In the genomic region with DNA sequence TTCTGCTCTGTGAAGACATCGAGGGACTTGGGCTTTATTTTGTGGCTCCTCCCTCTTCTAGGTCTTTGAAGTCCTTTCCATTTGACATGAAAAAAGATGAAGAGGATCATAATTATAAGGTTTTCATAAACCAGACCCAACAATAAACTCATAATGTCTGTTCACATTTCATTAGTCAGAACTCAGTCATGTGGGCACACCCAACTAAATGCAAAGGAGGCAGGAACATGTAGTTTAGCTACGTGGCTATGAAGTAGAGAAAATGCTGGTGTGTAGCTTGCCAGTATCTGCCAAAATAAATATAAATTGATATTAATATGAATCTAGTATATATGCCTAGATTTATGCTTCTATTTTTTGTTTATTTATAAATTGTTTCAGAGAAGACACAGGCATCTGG, we compare ENCODE assay signal across 25 cellular contexts.
DNase-seq lines count a peak whose midpoint lies in the region; ATAC-seq, FAIRE-seq and TF ChIP-seq lines count a peak whose summit lies in the region.
"Had no signal": no experiment of that assay in that cellular context is flagged by ENCODE, and none has a peak within 500 bp of the region (broad histone marks: within the 10 kb centered on the region; RNA-seq: fewer than 3 reads in every experiment).

No MANE protein-coding gene starts in this region.

- H3K36me3 Mint-ChIP-seq in nephron progenitor cell (ENCODE audit: low read depth), result no peaks in the 10 kb centered on the region
- H3K36me3 Mint-ChIP-seq: CD14-positive monocyte; CD8-positive, alpha-beta memory T cell had no signal

- H3K9ac ChIP-seq in PC-3 (ENCODE audit: low read length), result no peak overlapping the region
- no peak overlapping the region for H3K9ac ChIP-seq in smooth muscle cell (ENCODE audit: low read depth)
- H3K9ac ChIP-seq: BLaER1 treated with 17β-estradiol and CSF1 and Interleukin-3, amounts not matched to agents 10 nM and 100 nM; GM23248 had no signal

- H2AFZ ChIP-seq in PC-3 (ENCODE audit: low read length) (no peak overlapping the region), smooth muscle cell (ENCODE audit: low read depth) (no peak overlapping the region)
- H2AFZ ChIP-seq: GM23248 had no signal

- no peaks in the 10 kb centered on the region for H3K9me2 ChIP-seq in PC-3 (replicated peaks; ENCODE audit: low read length)

- H3K27me3 ChIP-seq in PC-3 (ENCODE audit: low read length) (peaks cover 3% of the 10 kb centered on the region; the same call in 1 of the 2 replicates), bronchial epithelial cell (ENCODE audit: control insufficient read depth, insufficient read depth, low read length) (no peaks in the 10 kb centered on the region), smooth muscle cell (ENCODE audit: low read depth) (no peaks in the 10 kb centered on the region)
- H3K27me3 ChIP-seq: BE2C; BLaER1 treated with 17β-estradiol and CSF1 and Interleukin-3, amounts not matched to agents 10 nM and 100 nM had no signal

- 39% methylated on average over 2 of the region's 2 CpGs for WGBS in smooth muscle cell (ENCODE audit: low lambda C conversion rate)

- no peaks in the 10 kb centered on the region for H3K79me2 ChIP-seq in PC-3 (ENCODE audit: low read length)
- H3K79me2 ChIP-seq in smooth muscle cell (ENCODE audit: low read depth), result no peaks in the 10 kb centered on the region

- BruUV-seq in PC-3 (replicated peaks; lab: Mats Ljungman, UMichigan), result no TSS peak

- H3K27ac ChIP-seq in PC-3 (ENCODE audit: low read length) (no peak overlapping the region), smooth muscle cell (ENCODE audit: low read depth) (peak overlapping the region; percentile 57)
- H3K27ac ChIP-seq: A549; BLaER1 treated with 17β-estradiol and CSF1 and Interleukin-3, amounts not matched to agents 10 nM and 100 nM; GM23248 had no signal

- no peaks in the 10 kb centered on the region for H3K27me3 Mint-ChIP-seq in nephron progenitor cell (ENCODE audit: low read depth, poor library complexity)
- H3K27me3 Mint-ChIP-seq: CD4-positive, alpha-beta T cell; CD8-positive, alpha-beta memory T cell had no signal

- H4K20me1 ChIP-seq in PC-3 (ENCODE audit: low read length) (no peaks in the 10 kb centered on the region), smooth muscle cell (ENCODE audit: low read depth) (no peaks in the 10 kb centered on the region)
- H4K20me1 ChIP-seq: BLaER1 treated with 17β-estradiol and CSF1 and Interleukin-3, amounts not matched to agents 10 nM and 100 nM had no signal

- DNase-seq in LHCN-M2 (ENCODE audit: low read depth), result peak; percentile 11
- DNase-seq in PC-3, result peak; percentile 2
- DNase-seq in bronchial epithelial cell (ENCODE audit: low read depth), result peak; percentile 26
- DNase-seq in smooth muscle cell (lab: John Stamatoyannopoulos, UW; ENCODE audit: unreplicated experiment), result no peak
- no peak for DNase-seq in nephron progenitor cell
- no peak for DNase-seq in DMS79 (lab: John Stamatoyannopoulos, UW)
- no peak for DNase-seq in amniotic stem cell (lab: John Stamatoyannopoulos, UW)
- DNase-seq: 8988T; ACHN; AML-193; BE2C; CD4-positive, alpha-beta T cell; CD8-positive, alpha-beta memory T cell; DMS 273 treated with DMSO at 0.1 percent for 48 hours; DMS79 treated with DMSO at 0.1 percent for 48 hours; GM23248; H7; HCEC 1CT had no signal

- ATAC-seq in PC-3, result peak; percentile 55
- ATAC-seq: A549 had no signal

- CTCF ChIA-PET in PC-3 (lab: Charles Lee), result no interaction called here

- H3K4me3 Mint-ChIP-seq in nephron progenitor cell, result no peak overlapping the region
- H3K4me3 Mint-ChIP-seq: CD14-positive monocyte; CD4-positive, alpha-beta T cell; CD8-positive, alpha-beta memory T cell had no signal

- H3K4me3 ChIP-seq in PC-3 (ENCODE audit: low read length) (no peak overlapping the region), bronchial epithelial cell (ENCODE audit: low read depth, low read length) (no peak overlapping the region), smooth muscle cell (no peak overlapping the region)
- H3K4me3 ChIP-seq: A549; BLaER1 treated with 17β-estradiol and CSF1 and Interleukin-3, amounts not matched to agents 10 nM and 100 nM; GM23248 had no signal

- intact Hi-C loops in PC-3 (cut with micrococcal nuclease), result no loop called here

- H3K9me3 ChIP-seq in PC-3 (ENCODE audit: low read length) (no peaks in the 10 kb centered on the region), smooth muscle cell (replicated peaks; ENCODE audit: low read depth) (no peaks in the 10 kb centered on the region)
- H3K9me3 ChIP-seq: A549, BE2C had no signal

- no peaks in the 10 kb centered on the region for H3K9me3 Mint-ChIP-seq in nephron progenitor cell

- no peak for FAIRE-seq in bronchial epithelial cell (lab: Jason Lieb, UNC)
- FAIRE-seq: A549, G401.6, GM12892, GM19239, H1 had no signal

- TF ChIP-seq CTCF in PC-3 (conservative IDR thresholded peaks at IDR 0.05; ENCODE audit: low read depth, low read length) (no peak), bronchial epithelial cell (IDR thresholded peaks at IDR 0.05; ENCODE audit: insufficient read depth, low read length, severe bottlenecking) (no peak), smooth muscle cell (IDR thresholded peaks at IDR 0.05; ENCODE audit: borderline replicate concordance, insufficient read depth, poor library complexity, severe bottlenecking) (no peak), nephron progenitor cell (IDR thresholded peaks at IDR 0.05) (no peak)

- POLR2A ChIA-PET in PC-3 (lab: Charles Lee; ENCODE audit: unreplicated experiment), result no interaction called here

- H3K4me1 Mint-ChIP-seq in nephron progenitor cell, result no peaks in the 10 kb centered on the region
- H3K4me1 Mint-ChIP-seq: CD14-positive monocyte; CD8-positive, alpha-beta memory T cell had no signal

- H3K36me3 ChIP-seq in PC-3 (ENCODE audit: low read depth, low read length) (no peaks in the 10 kb centered on the region), bronchial epithelial cell (ENCODE audit: control insufficient read depth, insufficient read depth, low read length) (no peaks in the 10 kb centered on the region), smooth muscle cell (ENCODE audit: low read depth) (no peaks in the 10 kb centered on the region)
- H3K36me3 ChIP-seq: BE2C; BLaER1 treated with 17β-estradiol and CSF1 and Interleukin-3, amounts not matched to agents 10 nM and 100 nM had no signal

- H3K4me1 ChIP-seq in PC-3 (ENCODE audit: insufficient read depth, low read length), result no peaks in the 10 kb centered on the region
- H3K4me1 ChIP-seq in smooth muscle cell (ENCODE audit: low read depth), result peaks cover 5% of the 10 kb centered on the region
- H3K4me1 ChIP-seq: A549; BLaER1 treated with 17β-estradiol and CSF1 and Interleukin-3, amounts not matched to agents 10 nM and 100 nM had no signal

- no peak overlapping the region for H3K4me2 ChIP-seq in PC-3 (ENCODE audit: low read length)
- H3K4me2 ChIP-seq in smooth muscle cell, result peak overlapping the region; percentile 32
- H3K4me2 ChIP-seq: A549; BLaER1 treated with 17β-estradiol and CSF1 and Interleukin-3, amounts not matched to agents 10 nM and 100 nM had no signal

- H3F3A ChIP-seq in PC-3 (ENCODE audit: low read length, unreplicated experiment) (no peaks in the 10 kb centered on the region), smooth muscle cell (ENCODE audit: low read depth) (peaks cover 7% of the 10 kb centered on the region)

- H3K27ac Mint-ChIP-seq in nephron progenitor cell, result no peak overlapping the region
- H3K27ac Mint-ChIP-seq: CD14-positive monocyte; CD4-positive, alpha-beta T cell; CD8-positive, alpha-beta memory T cell had no signal

Comparison
In these comparisons a context has a peak if more than half of its experiments do, and no peak if none do; other contexts are left out.
1. DNase-seq: peak in LHCN-M2 (single experiment), PC-3 (single experiment) and bronchial epithelial cell (single experiment); none in smooth muscle cell (single experiment), nephron progenitor cell (single experiment), DMS79 (single experiment) and amniotic stem cell (single experiment).